Comparison of ENCODE assay signal across 23 cellular contexts in genomic region chr12:33596814-33597213, GRCh38.
"Had no signal": no experiment of that assay in that cellular context is flagged by ENCODE, and none has a peak within 500 bp of the region (broad histone marks: within the 10 kb centered on the region; RNA-seq: fewer than 3 reads in every experiment).

No MANE protein-coding gene starts in this region.

- DNase-seq: Karpas-422; KG1; MG63; NCI-H1092; NCI-H1105 treated with DMSO at 0.1 percent for 48 hours; NCI-H1417 treated with DMSO at 0.1 percent for 48 hours; NCI-H146; NCI-H1694 treated with DMSO at 0.1 percent for 48 hours; NCI-H1930; NCI-H2081; NCI-H2107; NCI-H2227 treated with DMSO at 0.1 percent for 48 hours; NCI-H524; NCI-H69; NCI-H774; NK-92 treated with Interleukin-12 subunit alpha and Interleukin-12 subunit beta, amount 100 ng/mL, for 24 hours; PC-9; Peyer's patch; Right ventricle myocardium superior; RPMI8226; SIG-M5 had no signal

- H3K27ac ChIP-seq: PC-9, Peyer's patch, SJSA1, SK-N-MC had no signal

- H3K4me2 ChIP-seq: PC-9 had no signal

- H3K36me3 ChIP-seq: MG63, Peyer's patch, SJSA1 had no signal

- H3K4me1 ChIP-seq: Peyer's patch, SJSA1 had no signal

- H3K27me3 ChIP-seq: MG63, Peyer's patch had no signal

- H2AFZ ChIP-seq: PC-9 had no signal

- H3K9me3 ChIP-seq: MG63, Peyer's patch had no signal

- H3K4me3 ChIP-seq: MG63, PC-9, Peyer's patch, SJSA1, SK-N-MC had no signal
